In the genomic region with DNA sequence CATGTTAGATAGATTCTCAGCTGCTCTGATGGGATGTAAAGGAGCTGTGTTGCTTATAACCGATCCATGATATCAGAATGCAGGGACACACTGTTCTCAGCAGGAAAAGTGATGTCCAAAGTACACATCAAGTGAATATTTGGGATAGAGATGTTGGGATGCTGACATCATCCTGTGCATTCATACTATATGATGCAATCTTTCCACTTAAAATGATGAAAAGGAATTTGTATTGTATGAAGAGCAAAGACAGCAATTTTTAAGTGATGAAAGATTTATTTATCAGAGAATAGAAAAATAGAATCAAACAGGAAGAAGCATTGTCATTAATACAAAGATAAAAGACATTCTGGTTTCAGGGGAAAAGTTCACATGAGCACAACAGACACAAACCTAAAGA, we compare ENCODE assay signal across 29 cellular contexts.
A peak's percentile ranks its signal among the peaks of the same experiment; 100 is the strongest.
DNase-seq lines count a peak whose midpoint lies in the region; ATAC-seq, FAIRE-seq and TF ChIP-seq lines count a peak whose summit lies in the region.
"Had no signal": no experiment of that assay in that cellular context is flagged by ENCODE, and none has a peak within 500 bp of the region (broad histone marks: within the 10 kb centered on the region; RNA-seq: fewer than 3 reads in every experiment).

No MANE protein-coding gene starts in this region.

- intact Hi-C loops in K562 (cut with micrococcal nuclease), result no loop called here

- H3K27me3 ChIP-seq in SK-N-SH (ENCODE audit: insufficient read depth) (no peaks in the 10 kb centered on the region), K562 (ENCODE audit: control insufficient read depth in 2 of 2, insufficient read depth in 2 of 2, low read length in 2 of 2) (peaks cover 16 to 19% of the 10 kb centered on the region in 2 experiments; a peak in 4 of 5 replicates)
- H3K27me3 ChIP-seq: foreskin keratinocyte, heart right ventricle, pancreas, upper lobe of right lung had no signal

- H3K9me3 ChIP-seq in SK-N-SH (no peaks in the 10 kb centered on the region), K562 (replicated peaks; ENCODE audit: control insufficient read depth, insufficient read depth, low read depth, low read length) (no peaks in the 10 kb centered on the region)
- H3K9me3 ChIP-seq: heart right ventricle, pancreas, spleen, upper lobe of right lung had no signal

- peaks cover 8% of the 10 kb centered on the region for H3K4me1 Mint-ChIP-seq in stimulated activated naive CD8-positive, alpha-beta T cell treated with anti-CD3 and anti-CD28 coated beads, Interleukin-15, amount 100 ng/mL, for 72 hours
- no peaks in the 10 kb centered on the region for H3K4me1 Mint-ChIP-seq in type B pancreatic cell (ENCODE audit: unreplicated experiment)
- H3K4me1 Mint-ChIP-seq: activated naive CD4-positive, alpha-beta T cell treated with anti-CD3 and anti-CD28 coated beads, Interleukin-2, amount 50 U/mL, for 24 hours; central memory CD8-positive, alpha-beta T cell had no signal

- H3F3A ChIP-seq in SK-N-SH (replicated peaks; ENCODE audit: insufficient read depth), result no peaks in the 10 kb centered on the region

- H3K36me3 ChIP-seq in SK-N-SH (replicated peaks in 1 of 2; ENCODE audit: control insufficient read depth in 1 of 2, insufficient read depth in 2 of 2, low read length in 1 of 2), result no peaks in the 10 kb centered on the region
- H3K36me3 ChIP-seq in K562 (ENCODE audit: control insufficient read depth, insufficient read depth, low read length), result no peaks in the 10 kb centered on the region
- H3K36me3 ChIP-seq: pancreas, upper lobe of right lung had no signal

- no TSS peak for BruUV-seq in K562 (replicated peaks; lab: Mats Ljungman, UMichigan)

- H3K27ac Mint-ChIP-seq in stimulated activated naive CD8-positive, alpha-beta T cell treated with anti-CD3 and anti-CD28 coated beads, Interleukin-15, amount 100 ng/mL, for 72 hours, result peak overlapping the region in 1 of 2 donors; percentile 70
- H3K27ac Mint-ChIP-seq in type B pancreatic cell, result no peak overlapping the region
- H3K27ac Mint-ChIP-seq: activated CD4-positive, alpha-beta memory T cell treated with anti-CD3 and anti-CD28 coated beads for 36 hours; activated naive CD4-positive, alpha-beta T cell treated with anti-CD3 and anti-CD28 coated beads, Interleukin-2, amount 50 U/mL, for 24 hours; CD8-positive, alpha-beta T cell had no signal

- TF ChIP-seq RAD21 in SK-N-SH (IDR thresholded peaks at IDR 0.05; ENCODE audit: low read length) (no peak), K562 (CRISPR knock-in tag; conservative IDR thresholded peaks at IDR 0.05 in 1 of 2, IDR thresholded peaks at IDR 0.05 in 1 of 2) (no peak)

- no peaks in the 10 kb centered on the region for H3K9me1 ChIP-seq in K562 (ENCODE audit: control insufficient read depth, insufficient read depth, low read length)

- H3K4me2 ChIP-seq in SK-N-SH, result no peak overlapping the region
- H3K4me2 ChIP-seq in K562 (ENCODE audit: insufficient read depth, low read length), result no peak overlapping the region

- in situ Hi-C loops in K562 (cut with MboI), result no loop called here

- WGBS in SK-N-SH (ENCODE audit: low lambda C conversion rate), result 100% methylated on average over 1 of the region's 1 CpG
- WGBS in K562 (ENCODE audit: insufficient coverage, low coverage, missing lambda C conversion rate), result 4% methylated on average over 1 of the region's 1 CpG

- H3K27me3 Mint-ChIP-seq in stimulated activated naive CD8-positive, alpha-beta T cell treated with anti-CD3 and anti-CD28 coated beads, Interleukin-15, amount 100 ng/mL, for 72 hours, result peaks cover 28% of the 10 kb centered on the region
- no peaks in the 10 kb centered on the region for H3K27me3 Mint-ChIP-seq in type B pancreatic cell

- TF ChIP-seq POLR2A in K562 (conservative IDR thresholded peaks at IDR 0.05), result no peak

- H3K9me2 ChIP-seq in SK-N-SH, result no peaks in the 10 kb centered on the region

- ATAC-seq in SK-N-SH treated with all-trans-retinoic acid at 6 μM for 48 hours (no peak), K562 (no peak), HG03571 (IDR thresholded peaks at IDR 0.05; ENCODE audit: unreplicated experiment) (no peak)
- ATAC-seq in stimulated activated naive CD8-positive, alpha-beta T cell treated with anti-CD3 and anti-CD28 coated beads, Interleukin-15, amount 100 ng/mL, for 72 hours, result no peak
- ATAC-seq: activated CD4-positive, CD25-positive, alpha-beta regulatory T cell treated with anti-CD3 and anti-CD28 coated beads, Interleukin-2, amount 50 U/mL, for 24 hours; CD8-positive, alpha-beta T cell; foreskin keratinocyte; heart right ventricle; pancreas; upper lobe of right lung had no signal

- H2AFZ ChIP-seq in SK-N-SH (ENCODE audit: low read depth), result no peak overlapping the region
- no peak overlapping the region for H2AFZ ChIP-seq in K562 (ENCODE audit: low read depth, low read length)

- no peak for FAIRE-seq in K562 (lab: Jason Lieb, UNC)
- FAIRE-seq: pancreas, RCC 7860 had no signal

- TF ChIP-seq EP300 in SK-N-SH (IDR thresholded peaks at IDR 0.05; ENCODE audit: borderline replicate concordance in 1 of 2, low read depth in 1 of 2, low read length in 1 of 2), result no peak
- no peak for TF ChIP-seq EP300 in K562 (IDR thresholded peaks at IDR 0.05; ENCODE audit: low read length)

- CTCF ChIA-PET in SK-N-SH (lab: Yijun Ruan, JAX), result no interaction called here
- CTCF ChIA-PET in K562 (lab: Yijun Ruan, JAX; ENCODE audit: low intra/inter-chr PET ratio), result no interaction called here

- H3K27ac ChIP-seq in SK-N-SH (ENCODE audit: low read depth in 2 of 2, low read length in 1 of 2) (peak overlapping the region in 1 of 2 experiments; percentile 4; a peak in 1 of 4 replicates), K562 (ENCODE audit: extremely low read depth, low read depth, low read length) (no peak overlapping the region)
- H3K27ac ChIP-seq: 22Rv1, foreskin keratinocyte, pancreas, upper lobe of right lung had no signal

- H3K4me3 ChIP-seq in SK-N-SH (ENCODE audit: low read depth in 2 of 2, low read length in 1 of 2), result no peak overlapping the region
- no peak overlapping the region for H3K4me3 ChIP-seq in K562
- H3K4me3 ChIP-seq in fibroblast of mammary gland (ENCODE audit: control insufficient read depth, low read depth, low read length), result no peak overlapping the region
- H3K4me3 ChIP-seq: heart right ventricle, lung, pancreas, spleen, upper lobe of right lung had no signal

- no peaks in the 10 kb centered on the region for H3K79me2 ChIP-seq in SK-N-SH (ENCODE audit: insufficient read depth)
- H3K79me2 ChIP-seq in K562 (ENCODE audit: control insufficient read depth, insufficient read depth, low read length), result no peaks in the 10 kb centered on the region

- H3K9me3 Mint-ChIP-seq in stimulated activated naive CD8-positive, alpha-beta T cell treated with anti-CD3 and anti-CD28 coated beads, Interleukin-15, amount 100 ng/mL, for 72 hours, result no peaks in the 10 kb centered on the region
- no peaks in the 10 kb centered on the region for H3K9me3 Mint-ChIP-seq in type B pancreatic cell
- H3K9me3 Mint-ChIP-seq: activated CD4-positive, alpha-beta memory T cell treated with anti-CD3 and anti-CD28 coated beads for 36 hours; activated naive CD4-positive, alpha-beta T cell treated with anti-CD3 and anti-CD28 coated beads, Interleukin-2, amount 50 U/mL, for 24 hours; CD8-positive, alpha-beta T cell; central memory CD8-positive, alpha-beta T cell had no signal

- POLR2A ChIA-PET in SK-N-SH (lab: Yijun Ruan, JAX) (no interaction called here), K562 (lab: Yijun Ruan, JAX) (no interaction called here)

- H4K20me1 ChIP-seq in SK-N-SH (ENCODE audit: insufficient read depth) (no peaks in the 10 kb centered on the region), K562 (replicated peaks; ENCODE audit: control insufficient read depth, insufficient read depth, low read length) (no peaks in the 10 kb centered on the region)

- H3K36me3 Mint-ChIP-seq in type B pancreatic cell, result no peaks in the 10 kb centered on the region
- H3K36me3 Mint-ChIP-seq: activated CD4-positive, alpha-beta memory T cell treated with anti-CD3 and anti-CD28 coated beads for 36 hours; activated naive CD4-positive, alpha-beta T cell treated with anti-CD3 and anti-CD28 coated beads, Interleukin-2, amount 50 U/mL, for 24 hours; CD8-positive, alpha-beta T cell had no signal

- H3K4me3 Mint-ChIP-seq in stimulated activated naive CD8-positive, alpha-beta T cell treated with anti-CD3 and anti-CD28 coated beads, Interleukin-15, amount 100 ng/mL, for 72 hours, result no peak overlapping the region
- no peak overlapping the region for H3K4me3 Mint-ChIP-seq in type B pancreatic cell
- H3K4me3 Mint-ChIP-seq: activated CD4-positive, alpha-beta memory T cell treated with anti-CD3 and anti-CD28 coated beads for 36 hours; activated naive CD4-positive, alpha-beta T cell treated with anti-CD3 and anti-CD28 coated beads, Interleukin-2, amount 50 U/mL, for 24 hours; CD8-positive, alpha-beta T cell; central memory CD8-positive, alpha-beta T cell had no signal

- H3K9ac ChIP-seq in SK-N-SH (no peak overlapping the region), K562 (ENCODE audit: insufficient read depth in 1 of 2, low read depth in 2 of 2, low read length in 2 of 2) (no peak overlapping the region)

- TF ChIP-seq CTCF in SK-N-SH (IDR thresholded peaks at IDR 0.05) (no peak), K562 (IDR thresholded peaks at IDR 0.05 in 2 of 3, conservative IDR thresholded peaks at IDR 0.05 in 1 of 3; ENCODE audit: insufficient read depth in 2 of 3, low read depth in 1 of 3, low read length in 3 of 3) (no peak), fibroblast of mammary gland (conservative IDR thresholded peaks at IDR 0.05; ENCODE audit: control insufficient read depth, insufficient read depth, low read depth, low read length) (no peak), type B pancreatic cell (conservative IDR thresholded peaks at IDR 0.05) (no peak)

- H3K4me1 ChIP-seq in SK-N-SH (ENCODE audit: control insufficient read depth in 1 of 2, insufficient read depth in 2 of 2, low read depth in 1 of 2, low read length in 1 of 2) (no peaks in the 10 kb centered on the region; a peak in 2 of 4 replicates), K562 (replicated peaks in 1 of 2; ENCODE audit: control insufficient read depth in 2 of 2, insufficient read depth in 2 of 2, low read length in 2 of 2) (no peaks in the 10 kb centered on the region)
- H3K4me1 ChIP-seq: foreskin keratinocyte, pancreas had no signal

- DNase-seq in SK-N-SH, result no peak
- DNase-seq in K562 (ENCODE audit: extremely low read depth in 1 of 4, low spot score in 3 of 4), result no peak
- DNase-seq in fibroblast of mammary gland (ENCODE audit: low read depth), result peak; percentile 12
- no peak for DNase-seq in retina
- DNase-seq in stimulated activated naive CD8-positive, alpha-beta T cell treated with anti-CD3 and anti-CD28 coated beads, Interleukin-15, amount 100 ng/mL, for 72 hours, result no peak
- no peak for DNase-seq in type B pancreatic cell (ENCODE audit: extremely low spot score, unreplicated experiment)
- DNase-seq: activated CD4-positive, alpha-beta memory T cell treated with anti-CD3 and anti-CD28 coated beads for 36 hours; activated CD8-positive, alpha-beta memory T cell treated with anti-CD3 and anti-CD28 coated beads, Interleukin-2, amount 50 U/mL, for 48 hours; anterior cingulate cortex; CD8-positive, alpha-beta T cell; foreskin keratinocyte; heart right ventricle; KBM-7; NCI-H1436; NCI-H2081 treated with DMSO at 0.1 percent for 48 hours; NCI-H226; NCI-H748 treated with DMSO at 0.1 percent for 48 hours; pancreas; SIG-M5; spleen; upper lobe of right lung had no signal

TF ChIP-seq in K562, 482 proteins besides CTCF, POLR2A, EP300 and RAD21 (continues in another document):
- TF ChIP-seq ATF7 (IDR thresholded peaks at IDR 0.05) (no peak), PYGO2 (tag; IDR thresholded peaks at IDR 0.05) (no peak)
